1 cellular context compared by ENCODE assay signal in genomic region chr19:2739602-2740313, GRCh38.
TF ChIP-seq lines count a peak whose summit lies in the region.

SLC39A3 (minus strand) TSS chr19:2740017; CDS start chr19:2737257, 2,760 bp downstream.

TF ChIP-seq in GM12878, 131 proteins besides CTCF, POLR2A, EP300 and RAD21 (continued from another document and continues in another):
- TF ChIP-seq ATF2 (IDR thresholded peaks at IDR 0.05; ENCODE audit: low read length) (no peak), ESRRA (IDR thresholded peaks at IDR 0.05; ENCODE audit: low read length) (peak; percentile 68; the same call in 1 of the 2 replicates), RUNX3 (IDR thresholded peaks at IDR 0.05; ENCODE audit: low read length) (peak; percentile 73), RB1 (IDR thresholded peaks at IDR 0.05; ENCODE audit: borderline replicate concordance) (peak; percentile 81; the same call in 1 of the 2 replicates), ZNF24 (IDR thresholded peaks at IDR 0.05) (no peak; the same call in 1 of the 2 replicates), IRF4 (IDR thresholded peaks at IDR 0.05; ENCODE audit: low read depth, low read length) (peak; percentile 60; the same call in 1 of the 2 replicates), ELK1 (IDR thresholded peaks at IDR 0.05; ENCODE audit: low read depth, low read length) (peak; percentile 35), ZNF207 (IDR thresholded peaks at IDR 0.05; ENCODE audit: borderline replicate concordance) (peak; percentile 75), HCFC1 (IDR thresholded peaks at IDR 0.05; ENCODE audit: low read length) (peak; percentile 88), JUNB (IDR thresholded peaks at IDR 0.05) (no peak), LARP7 (IDR thresholded peaks at IDR 0.05) (0 out of 2 replicates have a peak, but pooled peaks have one; percentile 27), NBN (IDR thresholded peaks at IDR 0.05) (no peak; the same call in 1 of the 2 replicates), MYB (IDR thresholded peaks at IDR 0.05; ENCODE audit: borderline replicate concordance, low read depth, low read length) (no peak), ZNF274 (IDR thresholded peaks at IDR 0.05; ENCODE audit: insufficient read depth, insufficient read length) (no peak), EGR1 (IDR thresholded peaks at IDR 0.05; ENCODE audit: borderline replicate concordance in 1 of 2, low read depth in 2 of 2, low read length in 2 of 2) (peak in 1 of 2 experiments; percentile 39; a peak in 1 of 3 replicates), BCL3 (IDR thresholded peaks at IDR 0.05; ENCODE audit: borderline replicate concordance, insufficient read depth, low read depth, low read length, poor library complexity, severe bottlenecking) (no peak), CEBPB (IDR thresholded peaks at IDR 0.05; ENCODE audit: borderline replicate concordance in 1 of 2, low read depth in 2 of 2, low read length in 2 of 2) (0 out of 4 replicates have a peak, but pooled peaks of 1 of the 2 experiments have one; percentile 20), EED (IDR thresholded peaks at IDR 0.05; ENCODE audit: low read depth) (peak; percentile 76), ZBED1 (IDR thresholded peaks at IDR 0.05; ENCODE audit: borderline replicate concordance) (no peak), ATF7 (IDR thresholded peaks at IDR 0.05; ENCODE audit: low read depth) (no peak), TBL1XR1 (IDR thresholded peaks at IDR 0.05; ENCODE audit: low read depth, low read length) (peak; percentile 77; the same call in 1 of the 2 replicates), NFIC (IDR thresholded peaks at IDR 0.05; ENCODE audit: low read depth, low read length) (no peak), CBX5 (IDR thresholded peaks at IDR 0.05; ENCODE audit: low read depth) (peak; percentile 91), GATAD2B (conservative IDR thresholded peaks at IDR 0.05; ENCODE audit: low read depth) (no peak), SREBF2 (IDR thresholded peaks at IDR 0.05; ENCODE audit: low read length) (no peak), MXI1 (IDR thresholded peaks at IDR 0.05; ENCODE audit: low read depth, low read length) (peak; percentile 74), NRF1 (conservative IDR thresholded peaks at IDR 0.05; ENCODE audit: low read depth, low read length) (no peak), STAT1 (conservative IDR thresholded peaks at IDR 0.05) (peak; percentile 82; the same call in 1 of the 2 replicates), NR2C2 (IDR thresholded peaks at IDR 0.05; ENCODE audit: borderline replicate concordance, control insufficient read depth, insufficient read length, low read depth) (no peak), RAD51 (IDR thresholded peaks at IDR 0.05) (no peak), CBX3 (IDR thresholded peaks at IDR 0.05; ENCODE audit: borderline replicate concordance, low read depth) (no peak), YY1 (IDR thresholded peaks at IDR 0.05; ENCODE audit: low read depth, low read length) (peak; percentile 88), SMAD1 (IDR thresholded peaks at IDR 0.05; ENCODE audit: low read depth, partially characterized antibody) (no peak), ZBTB33 (IDR thresholded peaks at IDR 0.05) (no peak), JUND (IDR thresholded peaks at IDR 0.05; ENCODE audit: low read depth, low read length) (no peak), SUZ12 (IDR thresholded peaks at IDR 0.05; ENCODE audit: unreplicated experiment) (no peak), BCL11A (IDR thresholded peaks at IDR 0.05; ENCODE audit: low read depth, low read length) (no peak), ZNF384 (IDR thresholded peaks at IDR 0.05; ENCODE audit: borderline replicate concordance, low read depth, low read length) (no peak), SMAD5 (IDR thresholded peaks at IDR 0.05; ENCODE audit: low read depth) (no peak), ZZZ3 (IDR thresholded peaks at IDR 0.05; ENCODE audit: control insufficient read depth, insufficient read length, low read depth) (no peak), CREB1 (IDR thresholded peaks at IDR 0.05; ENCODE audit: low read depth) (peak; percentile 79), PML (IDR thresholded peaks at IDR 0.05; ENCODE audit: low read length) (no peak)
- TF ChIP-seq, protein P1, sequence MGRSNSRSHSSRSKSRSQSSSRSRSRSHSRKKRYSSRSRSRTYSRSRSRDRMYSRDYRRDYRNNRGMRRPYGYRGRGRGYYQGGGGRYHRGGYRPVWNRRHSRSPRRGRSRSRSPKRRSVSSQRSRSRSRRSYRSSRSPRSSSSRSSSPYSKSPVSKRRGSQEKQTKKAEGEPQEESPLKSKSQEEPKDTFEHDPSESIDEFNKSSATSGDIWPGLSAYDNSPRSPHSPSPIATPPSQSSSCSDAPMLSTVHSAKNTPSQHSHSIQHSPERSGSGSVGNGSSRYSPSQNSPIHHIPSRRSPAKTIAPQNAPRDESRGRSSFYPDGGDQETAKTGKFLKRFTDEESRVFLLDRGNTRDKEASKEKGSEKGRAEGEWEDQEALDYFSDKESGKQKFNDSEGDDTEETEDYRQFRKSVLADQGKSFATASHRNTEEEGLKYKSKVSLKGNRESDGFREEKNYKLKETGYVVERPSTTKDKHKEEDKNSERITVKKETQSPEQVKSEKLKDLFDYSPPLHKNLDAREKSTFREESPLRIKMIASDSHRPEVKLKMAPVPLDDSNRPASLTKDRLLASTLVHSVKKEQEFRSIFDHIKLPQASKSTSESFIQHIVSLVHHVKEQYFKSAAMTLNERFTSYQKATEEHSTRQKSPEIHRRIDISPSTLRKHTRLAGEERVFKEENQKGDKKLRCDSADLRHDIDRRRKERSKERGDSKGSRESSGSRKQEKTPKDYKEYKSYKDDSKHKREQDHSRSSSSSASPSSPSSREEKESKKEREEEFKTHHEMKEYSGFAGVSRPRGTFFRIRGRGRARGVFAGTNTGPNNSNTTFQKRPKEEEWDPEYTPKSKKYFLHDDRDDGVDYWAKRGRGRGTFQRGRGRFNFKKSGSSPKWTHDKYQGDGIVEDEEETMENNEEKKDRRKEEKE (IDR thresholded peaks at IDR 0.05), result no peak
- TF ChIP-seq, protein P2, sequence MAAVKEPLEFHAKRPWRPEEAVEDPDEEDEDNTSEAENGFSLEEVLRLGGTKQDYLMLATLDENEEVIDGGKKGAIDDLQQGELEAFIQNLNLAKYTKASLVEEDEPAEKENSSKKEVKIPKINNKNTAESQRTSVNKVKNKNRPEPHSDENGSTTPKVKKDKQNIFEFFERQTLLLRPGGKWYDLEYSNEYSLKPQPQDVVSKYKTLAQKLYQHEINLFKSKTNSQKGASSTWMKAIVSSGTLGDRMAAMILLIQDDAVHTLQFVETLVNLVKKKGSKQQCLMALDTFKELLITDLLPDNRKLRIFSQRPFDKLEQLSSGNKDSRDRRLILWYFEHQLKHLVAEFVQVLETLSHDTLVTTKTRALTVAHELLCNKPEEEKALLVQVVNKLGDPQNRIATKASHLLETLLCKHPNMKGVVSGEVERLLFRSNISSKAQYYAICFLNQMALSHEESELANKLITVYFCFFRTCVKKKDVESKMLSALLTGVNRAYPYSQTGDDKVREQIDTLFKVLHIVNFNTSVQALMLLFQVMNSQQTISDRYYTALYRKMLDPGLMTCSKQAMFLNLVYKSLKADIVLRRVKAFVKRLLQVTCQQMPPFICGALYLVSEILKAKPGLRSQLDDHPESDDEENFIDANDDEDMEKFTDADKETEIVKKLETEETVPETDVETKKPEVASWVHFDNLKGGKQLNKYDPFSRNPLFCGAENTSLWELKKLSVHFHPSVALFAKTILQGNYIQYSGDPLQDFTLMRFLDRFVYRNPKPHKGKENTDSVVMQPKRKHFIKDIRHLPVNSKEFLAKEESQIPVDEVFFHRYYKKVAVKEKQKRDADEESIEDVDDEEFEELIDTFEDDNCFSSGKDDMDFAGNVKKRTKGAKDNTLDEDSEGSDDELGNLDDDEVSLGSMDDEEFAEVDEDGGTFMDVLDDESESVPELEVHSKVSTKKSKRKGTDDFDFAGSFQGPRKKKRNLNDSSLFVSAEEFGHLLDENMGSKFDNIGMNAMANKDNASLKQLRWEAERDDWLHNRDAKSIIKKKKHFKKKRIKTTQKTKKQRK (IDR thresholded peaks at IDR 0.05; ENCODE audit: low read depth, low read length), result peak; percentile 47; the same call in 1 of the 2 replicates
- TF ChIP-seq, protein P3, sequence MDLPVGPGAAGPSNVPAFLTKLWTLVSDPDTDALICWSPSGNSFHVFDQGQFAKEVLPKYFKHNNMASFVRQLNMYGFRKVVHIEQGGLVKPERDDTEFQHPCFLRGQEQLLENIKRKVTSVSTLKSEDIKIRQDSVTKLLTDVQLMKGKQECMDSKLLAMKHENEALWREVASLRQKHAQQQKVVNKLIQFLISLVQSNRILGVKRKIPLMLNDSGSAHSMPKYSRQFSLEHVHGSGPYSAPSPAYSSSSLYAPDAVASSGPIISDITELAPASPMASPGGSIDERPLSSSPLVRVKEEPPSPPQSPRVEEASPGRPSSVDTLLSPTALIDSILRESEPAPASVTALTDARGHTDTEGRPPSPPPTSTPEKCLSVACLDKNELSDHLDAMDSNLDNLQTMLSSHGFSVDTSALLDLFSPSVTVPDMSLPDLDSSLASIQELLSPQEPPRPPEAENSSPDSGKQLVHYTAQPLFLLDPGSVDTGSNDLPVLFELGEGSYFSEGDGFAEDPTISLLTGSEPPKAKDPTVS (IDR thresholded peaks at IDR 0.05; ENCODE audit: low read depth, low read length), result 0 out of 2 replicates have a peak, but pooled peaks have one; percentile 65
- TF ChIP-seq, protein P4, sequence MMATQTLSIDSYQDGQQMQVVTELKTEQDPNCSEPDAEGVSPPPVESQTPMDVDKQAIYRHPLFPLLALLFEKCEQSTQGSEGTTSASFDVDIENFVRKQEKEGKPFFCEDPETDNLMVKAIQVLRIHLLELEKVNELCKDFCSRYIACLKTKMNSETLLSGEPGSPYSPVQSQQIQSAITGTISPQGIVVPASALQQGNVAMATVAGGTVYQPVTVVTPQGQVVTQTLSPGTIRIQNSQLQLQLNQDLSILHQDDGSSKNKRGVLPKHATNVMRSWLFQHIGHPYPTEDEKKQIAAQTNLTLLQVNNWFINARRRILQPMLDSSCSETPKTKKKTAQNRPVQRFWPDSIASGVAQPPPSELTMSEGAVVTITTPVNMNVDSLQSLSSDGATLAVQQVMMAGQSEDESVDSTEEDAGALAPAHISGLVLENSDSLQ (IDR thresholded peaks at IDR 0.05), result peak; percentile 99
- TF ChIP-seq, protein P5, sequence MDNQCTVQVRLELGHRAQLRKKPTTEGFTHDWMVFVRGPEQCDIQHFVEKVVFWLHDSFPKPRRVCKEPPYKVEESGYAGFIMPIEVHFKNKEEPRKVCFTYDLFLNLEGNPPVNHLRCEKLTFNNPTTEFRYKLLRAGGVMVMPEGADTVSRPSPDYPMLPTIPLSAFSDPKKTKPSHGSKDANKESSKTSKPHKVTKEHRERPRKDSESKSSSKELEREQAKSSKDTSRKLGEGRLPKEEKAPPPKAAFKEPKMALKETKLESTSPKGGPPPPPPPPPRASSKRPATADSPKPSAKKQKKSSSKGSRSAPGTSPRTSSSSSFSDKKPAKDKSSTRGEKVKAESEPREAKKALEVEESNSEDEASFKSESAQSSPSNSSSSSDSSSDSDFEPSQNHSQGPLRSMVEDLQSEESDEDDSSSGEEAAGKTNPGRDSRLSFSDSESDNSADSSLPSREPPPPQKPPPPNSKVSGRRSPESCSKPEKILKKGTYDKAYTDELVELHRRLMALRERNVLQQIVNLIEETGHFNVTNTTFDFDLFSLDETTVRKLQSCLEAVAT (IDR thresholded peaks at IDR 0.05), result no peak
- TF ChIP-seq, protein P6, sequence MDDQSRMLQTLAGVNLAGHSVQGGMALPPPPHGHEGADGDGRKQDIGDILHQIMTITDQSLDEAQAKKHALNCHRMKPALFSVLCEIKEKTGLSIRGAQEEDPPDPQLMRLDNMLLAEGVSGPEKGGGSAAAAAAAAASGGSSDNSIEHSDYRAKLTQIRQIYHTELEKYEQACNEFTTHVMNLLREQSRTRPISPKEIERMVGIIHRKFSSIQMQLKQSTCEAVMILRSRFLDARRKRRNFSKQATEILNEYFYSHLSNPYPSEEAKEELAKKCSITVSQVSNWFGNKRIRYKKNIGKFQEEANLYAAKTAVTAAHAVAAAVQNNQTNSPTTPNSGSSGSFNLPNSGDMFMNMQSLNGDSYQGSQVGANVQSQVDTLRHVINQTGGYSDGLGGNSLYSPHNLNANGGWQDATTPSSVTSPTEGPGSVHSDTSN (IDR thresholded peaks at IDR 0.05; ENCODE audit: insufficient replicate concordance, low read depth, low read length), result peak; percentile 99
